7 cellular contexts compared by ENCODE assay signal in genomic region chr4:77219266-77219665, GRCh38.
"Had no signal": no experiment of that assay in that cellular context is flagged by ENCODE, and none has a peak within 500 bp of the region (broad histone marks: within the 10 kb centered on the region; RNA-seq: fewer than 3 reads in every experiment).

No MANE protein-coding gene starts in this region.

- FAIRE-seq: G401.6, GM12878, GM12892, GM18507, GM19239 had no signal

- DNase-seq: GDM1, GF-D8 had no signal

- H3K4me3 ChIP-seq: GM12878 had no signal

- ATAC-seq: GM12878 had no signal
